ENCODE assay signal across 8 cellular contexts in the genomic region with DNA sequence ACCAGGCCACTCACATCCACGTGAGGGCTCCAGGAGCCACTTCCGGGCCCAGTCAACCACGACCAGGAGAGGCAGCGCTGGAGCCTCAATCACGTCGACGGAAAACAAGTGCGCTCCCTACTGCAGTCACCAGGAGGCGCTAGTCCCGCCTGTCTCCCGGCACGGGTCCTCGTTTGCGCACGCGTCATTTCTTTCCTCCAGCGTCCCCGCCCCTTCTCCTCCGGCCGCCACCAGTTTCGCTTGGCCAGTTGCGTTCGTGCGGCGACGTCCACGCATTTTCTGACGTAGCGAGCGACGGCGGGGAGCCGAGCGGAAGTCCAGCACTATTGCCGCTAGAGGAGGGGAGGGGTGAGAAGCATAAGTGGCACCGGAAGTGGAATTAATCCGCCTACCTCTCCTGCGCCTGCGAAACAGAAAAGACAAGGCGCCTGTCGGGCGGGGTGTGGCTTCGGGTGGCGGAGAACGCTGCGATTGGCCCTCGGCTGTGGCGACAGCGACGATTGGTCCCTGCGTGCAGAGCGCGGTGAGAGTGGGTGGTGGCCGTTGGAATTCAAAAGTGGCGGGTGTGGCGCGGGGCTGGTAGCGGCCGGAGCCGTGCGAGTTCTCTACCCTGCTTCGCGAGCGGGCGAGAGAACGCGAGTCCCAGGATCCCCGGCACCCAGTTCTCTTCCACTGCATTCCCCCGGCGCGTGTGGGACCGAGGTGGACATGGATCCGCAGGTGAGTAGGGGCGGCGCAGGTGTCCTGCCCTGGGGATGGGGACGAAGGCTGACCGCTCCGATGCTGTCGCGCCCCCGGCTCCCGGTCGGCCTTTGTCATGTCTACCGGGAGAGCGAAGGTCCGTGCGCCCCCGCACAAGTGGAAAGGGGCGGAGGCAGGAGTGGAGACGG. TPM values are rescaled to one million over a fixed set of nuclear protein-coding genes. Genes with fewer than 3 reads are reported as not detected.
DNase-seq lines count a peak whose midpoint lies in the region; ATAC-seq and TF ChIP-seq lines count a peak whose summit lies in the region.

A gene with protein sequence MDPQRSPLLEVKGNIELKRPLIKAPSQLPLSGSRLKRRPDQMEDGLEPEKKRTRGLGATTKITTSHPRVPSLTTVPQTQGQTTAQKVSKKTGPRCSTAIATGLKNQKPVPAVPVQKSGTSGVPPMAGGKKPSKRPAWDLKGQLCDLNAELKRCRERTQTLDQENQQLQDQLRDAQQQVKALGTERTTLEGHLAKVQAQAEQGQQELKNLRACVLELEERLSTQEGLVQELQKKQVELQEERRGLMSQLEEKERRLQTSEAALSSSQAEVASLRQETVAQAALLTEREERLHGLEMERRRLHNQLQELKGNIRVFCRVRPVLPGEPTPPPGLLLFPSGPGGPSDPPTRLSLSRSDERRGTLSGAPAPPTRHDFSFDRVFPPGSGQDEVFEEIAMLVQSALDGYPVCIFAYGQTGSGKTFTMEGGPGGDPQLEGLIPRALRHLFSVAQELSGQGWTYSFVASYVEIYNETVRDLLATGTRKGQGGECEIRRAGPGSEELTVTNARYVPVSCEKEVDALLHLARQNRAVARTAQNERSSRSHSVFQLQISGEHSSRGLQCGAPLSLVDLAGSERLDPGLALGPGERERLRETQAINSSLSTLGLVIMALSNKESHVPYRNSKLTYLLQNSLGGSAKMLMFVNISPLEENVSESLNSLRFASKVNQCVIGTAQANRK (plus strand): TSS at position 546 of the 890 bp plus-strand sequence. CDS start 163 bp downstream, at position 709.

- TF ChIP-seq CTCF in GM13977 (IDR thresholded peaks at IDR 0.05; ENCODE audit: extremely low read depth, insufficient read depth, missing control alignments) (peak; percentile 94), right atrium auricular region (IDR thresholded peaks at IDR 0.05) (peak; percentile 91 to 98)

- H3K4me3 ChIP-seq in right atrium auricular region, result peak within 1 kb of the TSS; percentile 34 to 53
- H3K4me3 ChIP-seq in aorta (ENCODE audit: low read length in 2 of 2), result no peak within 1 kb of the TSS

- peak within 1 kb of the TSS; percentile 89 to 94 for H3K27ac ChIP-seq in right atrium auricular region
- peak within 1 kb of the TSS in 1 of 2 donors; percentile 79 for H3K27ac ChIP-seq in aorta (ENCODE audit: low read depth in 1 of 2, low read length in 2 of 2)

- WGBS in aorta, 2 donors, result 0% methylated on average over 80 to 90 of the region's 90 CpGs

- H3K36me3 ChIP-seq in right atrium auricular region (no peaks in the 10 kb centered on the region), aorta (ENCODE audit: control insufficient read depth in 1 of 2, insufficient read depth in 2 of 2, low read length in 1 of 2) (no peaks in the 10 kb centered on the region)

- intact Hi-C loops in aorta (cut with DNase I), result loop anchor here (1.0 to 2.0 kb wide), 3 partner anchors 19 to 35 kb away; no protein-coding TSS in a partner anchor

- DNase-seq in GM13977 (ENCODE audit: low spot score), result peak; percentile 96
- DNase-seq in NCI-H1694 treated with DMSO at 0.1 percent for 48 hours (lab: John Stamatoyannopoulos, UW), result peak; percentile 100
- DNase-seq in T-helper 2 cell, result peak; percentile 97 to 100 (median 99)
- peak; percentile 91 to 100 (median 99) for DNase-seq in anterior cingulate cortex (lab: John Stamatoyannopoulos, UW)
- DNase-seq in right atrium auricular region (ENCODE audit: low spot score), result peak; percentile 99
- DNase-seq in pulmonary artery endothelial cell (ENCODE audit: low read depth, low spot score), result peak; percentile 99
- peak; percentile 100 for DNase-seq in aorta

- in situ Hi-C loops in GM13977 (cut with MboI; ENCODE audit: low pct_unique_long_range_greater_than_20kb, low sequenced_read_pairs, unreplicated experiment), result no loop called here

- H3K9me3 ChIP-seq in right atrium auricular region (no peaks in the 10 kb centered on the region), aorta (ENCODE audit: control insufficient read depth, low read length) (no peaks in the 10 kb centered on the region)

- H3K27me3 ChIP-seq in right atrium auricular region (no peaks in the 10 kb centered on the region), aorta (ENCODE audit: control insufficient read depth in 1 of 2, insufficient read depth in 2 of 2, low read length in 1 of 2) (no peaks in the 10 kb centered on the region)

- peaks cover 0 to 14% of the 10 kb centered on the region in 2 donors for H3K4me1 ChIP-seq in right atrium auricular region
- H3K4me1 ChIP-seq in aorta (ENCODE audit: control insufficient read depth in 1 of 2, insufficient read depth in 2 of 2, low read length in 2 of 2), result no peaks in the 10 kb centered on the region

- ATAC-seq in HG02885 (IDR thresholded peaks at IDR 0.05; ENCODE audit: poor library complexity, unreplicated experiment) (peak; percentile 86), aorta (ENCODE audit: low FRiP score) (peak; percentile 99)

RNA-seq across cellular contexts. Expression of the gene that starts here (rescaled TPM):
- total RNA-seq in right atrium auricular region (1 to 10 TPM in 1 of 2 donors, under 1 TPM in 1; 0.59 to 1.6 TPM), pulmonary artery endothelial cell (19.9 and 40.4 TPM in 2 replicates), aorta (1 to 10 TPM; 1.3 to 2.0 TPM)
- 1 to 10 TPM in 1 of 2 donors, not detected in 1; 1.5 TPM for polyA plus RNA-seq in aorta

Comparison
In these comparisons a context has a peak if more than half of its experiments do, and no peak if none do; other contexts are left out.
1. H3K4me3 ChIP-seq: peak in right atrium auricular region (2 of 2); none in aorta (0 of 2).
2. Peak in every context shown above with its lines, with median percentiles within 50 percentile points of each other: DNase-seq.